ENCODE assay signal across 1 cellular context in genomic region chr2:197810490-197810889, GRCh38.
TF ChIP-seq lines count a peak whose summit lies in the region.

No MANE protein-coding gene starts in this region.

TF ChIP-seq in GM23338, 12 proteins besides CTCF, POLR2A, EP300 and RAD21 (continued from another document):
- no peak for TF ChIP-seq ZNF462 (CRISPR knock-in tag; IDR thresholded peaks at IDR 0.05)
